ENCODE assay signal across 9 cellular contexts in genomic region chr1:93631626-93632365, GRCh38. TPM values are rescaled to one million over a fixed set of nuclear protein-coding genes. Genes with fewer than 3 reads are reported as not detected.
DNase-seq lines count a peak whose midpoint lies in the region; ATAC-seq and TF ChIP-seq lines count a peak whose summit lies in the region.
"Had no signal": no experiment of that assay in that cellular context is flagged by ENCODE, and none has a peak within 500 bp of the region (broad histone marks: within the 10 kb centered on the region; RNA-seq: fewer than 3 reads in every experiment).

No MANE protein-coding gene starts in this region.

- intact Hi-C loops in body of pancreas (cut with DNase I): loop anchor here (5.0 kb wide), 1 partner anchor 186 kb away; no protein-coding TSS in a partner anchor

- H2AFZ ChIP-seq in OCI-LY1 (ENCODE audit: low read length): no peak overlapping the region

- H3F3A ChIP-seq in OCI-LY1 (ENCODE audit: insufficient read depth, low read length): no peaks in the 10 kb centered on the region

- H3K4me1 ChIP-seq in OCI-LY1 (ENCODE audit: insufficient read depth, low read length, severe bottlenecking) (no peaks in the 10 kb centered on the region), body of pancreas (no peaks in the 10 kb centered on the region)

- H3K4me2 ChIP-seq in OCI-LY1 (ENCODE audit: low read length): no peak overlapping the region

- WGBS in body of pancreas, 2 donors: 76 to 86% methylated on average over 3 to 5 of the region's 5 CpGs

- H3K27me3 ChIP-seq in OCI-LY1 (ENCODE audit: insufficient read depth, low read length) (0 out of 2 replicates have a peak, but pooled peaks cover 7% of the 10 kb centered on the region), body of pancreas (no peaks in the 10 kb centered on the region)

- H3K79me2 ChIP-seq in OCI-LY1 (ENCODE audit: insufficient read depth, low read length): no peaks in the 10 kb centered on the region

- no peak for ATAC-seq in body of pancreas
- ATAC-seq in HG02981 (IDR thresholded peaks at IDR 0.05; ENCODE audit: unreplicated experiment): no peak

- no peaks in the 10 kb centered on the region for H3K9me3 ChIP-seq in OCI-LY1 (ENCODE audit: low read length)
- H3K9me3 ChIP-seq in body of pancreas: no peaks in the 10 kb centered on the region

- no peak overlapping the region for H3K27ac ChIP-seq in 22Rv1
- no peak overlapping the region for H3K27ac ChIP-seq in OCI-LY1 (ENCODE audit: low read depth, low read length, poor library complexity, severe bottlenecking)
- no peak overlapping the region for H3K27ac ChIP-seq in body of pancreas

- no peaks in the 10 kb centered on the region for H4K20me1 ChIP-seq in OCI-LY1 (ENCODE audit: insufficient read depth, low read length)

- peak; percentile 15; the same call in 1 of the 2 replicates for TF ChIP-seq CTCF in 22Rv1 (IDR thresholded peaks at IDR 0.05)
- peak; percentile 23 for TF ChIP-seq CTCF in GM12865 (IDR thresholded peaks at IDR 0.05; ENCODE audit: insufficient read depth, low read depth, low read length, missing control alignments)
- peak; percentile 22; the same call in 1 of the 2 replicates for TF ChIP-seq CTCF in OCI-LY1 (IDR thresholded peaks at IDR 0.05; ENCODE audit: low read length)
- peak; percentile 34 for TF ChIP-seq CTCF in fibroblast of mammary gland (conservative IDR thresholded peaks at IDR 0.05; ENCODE audit: control insufficient read depth, insufficient read depth, low read depth, low read length)
- peak in 1 of 7 experiments; percentile 19 for TF ChIP-seq CTCF in body of pancreas (IDR thresholded peaks at IDR 0.05)

- TF ChIP-seq POLR2A in body of pancreas (IDR thresholded peaks at IDR 0.05): no peak

- H3K9ac ChIP-seq in OCI-LY1 (ENCODE audit: low read length): no peak overlapping the region

- H3K36me3 ChIP-seq in OCI-LY1 (ENCODE audit: insufficient read depth, low read length) (no peaks in the 10 kb centered on the region), body of pancreas (replicated peaks in 1 of 2; ENCODE audit: insufficient read depth in 1 of 2, low read depth in 2 of 2) (no peaks in the 10 kb centered on the region)

- peak; percentile 44 for DNase-seq in GM12865 (ENCODE audit: low read depth)
- peak; percentile 45 for DNase-seq in fibroblast of mammary gland (ENCODE audit: low read depth)
- DNase-seq in hypothalamus (lab: John Stamatoyannopoulos, UW): no peak
- no peak for DNase-seq in body of pancreas
- no peak for DNase-seq in NCI-H1105 (lab: John Stamatoyannopoulos, UW)
- DNase-seq: stimulated activated CD4-positive, alpha-beta T cell treated with anti-CD3 and anti-CD28 coated beads, Interleukin-12 subunit alpha, Interleukin-12 subunit beta, amount 100 ng/mL, for 4 hours had no signal

- H3K4me3 ChIP-seq in GM12865 (ENCODE audit: low read depth, low read length) (no peak overlapping the region), OCI-LY1 (ENCODE audit: low read depth, low read length, poor library complexity, severe bottlenecking) (no peak overlapping the region), fibroblast of mammary gland (ENCODE audit: control insufficient read depth, low read depth, low read length) (no peak overlapping the region), body of pancreas (no peak overlapping the region)

- no peaks in the 10 kb centered on the region for H3K9me2 ChIP-seq in OCI-LY1 (ENCODE audit: low read depth, low read length)

RNA-seq across cellular contexts. Expression of gene BCAR3, which starts 49.8 kb away (rescaled TPM):
- total RNA-seq in body of pancreas: 10 to 100 TPM in 1 of 2 donors, 1 to 10 TPM in 1; 7.9 to 10.9 TPM

Comparison
In these comparisons a context has a peak if more than half of its experiments do, and no peak if none do; other contexts are left out.
1. DNase-seq: peak in GM12865 (single experiment) and fibroblast of mammary gland (single experiment); none in hypothalamus (0 of 51), body of pancreas (0 of 4) and NCI-H1105 (single experiment).